In genomic region chr7:121369462-121369861, GRCh38 we compare ENCODE assay signal across 9 cellular contexts. TPM values are rescaled to one million over a fixed set of nuclear protein-coding genes. Genes with fewer than 3 reads are reported as not detected.
DNase-seq lines count a peak whose midpoint lies in the region; ATAC-seq, FAIRE-seq and TF ChIP-seq lines count a peak whose summit lies in the region.
"Had no signal": no experiment of that assay in that cellular context is flagged by ENCODE, and none has a peak within 500 bp of the region (broad histone marks: within the 10 kb centered on the region; RNA-seq: fewer than 3 reads in every experiment).

No MANE protein-coding gene starts in this region.

- DNase-seq in lower lobe of right lung (no peak), kidney (no peak), tibial artery (no peak)
- DNase-seq in activated CD4-positive, alpha-beta T cell treated with anti-CD3 and anti-CD28 coated beads for 1 hour = no peak
- no peak for DNase-seq in stimulated activated naive CD4-positive, alpha-beta T cell (lab: John Stamatoyannopoulos, UW)

- peak overlapping the region; percentile 77 for H3K4me2 ChIP-seq in SU-DHL-6 (ENCODE audit: low read depth, low read length, poor library complexity, severe bottlenecking)

- H3K4me3 ChIP-seq in SU-DHL-6 (ENCODE audit: insufficient read depth, low read length, poor library complexity, severe bottlenecking) (peak overlapping the region; percentile 20), lower lobe of right lung (no peak overlapping the region), kidney (ENCODE audit: low read length in 2 of 2) (no peak overlapping the region), tibial artery (no peak overlapping the region)
- H3K4me3 ChIP-seq: lung had no signal

- H3K4me1 ChIP-seq in lower lobe of right lung (peaks cover 6% of the 10 kb centered on the region), kidney (ENCODE audit: control insufficient read depth in 1 of 2, insufficient read depth in 1 of 2, low read depth in 1 of 2, low read length in 2 of 2) (peaks cover 0 to 4% of the 10 kb centered on the region in 2 donors), tibial artery (peaks cover 0 to 13% (median 3%) of the 10 kb centered on the region in 4 donors)

- no peaks in the 10 kb centered on the region for H3K9me2 ChIP-seq in SU-DHL-6 (replicated peaks; ENCODE audit: insufficient read depth, low read length)

- no peaks in the 10 kb centered on the region for H4K20me1 ChIP-seq in SU-DHL-6 (ENCODE audit: low read depth, low read length)

- ATAC-seq in GM18511 (IDR thresholded peaks at IDR 0.05; ENCODE audit: unreplicated experiment) (peak; percentile 60), HG02610 (IDR thresholded peaks at IDR 0.05; ENCODE audit: unreplicated experiment) (peak; percentile 40), lower lobe of right lung (peak; percentile 40 to 54)

- H3K27me3 ChIP-seq in SU-DHL-6 (ENCODE audit: low read length) (no peaks in the 10 kb centered on the region), lower lobe of right lung (ENCODE audit: low read depth) (no peaks in the 10 kb centered on the region), tibial artery (no peaks in the 10 kb centered on the region)

- intact Hi-C loops in lower lobe of right lung (cut with DNase I) = loop anchor here (5.0 kb wide), 1 partner anchor 178 kb away; no protein-coding TSS in a partner anchor
- intact Hi-C loops in kidney (cut with DNase I) = loop anchor here (5.0 kb wide), 1 partner anchor 188 kb away; no protein-coding TSS in a partner anchor
- intact Hi-C loops in tibial artery (cut with DNase I; ENCODE audit: low total_unique reads) = no loop called here

- no peak overlapping the region for H2AFZ ChIP-seq in SU-DHL-6 (ENCODE audit: low read depth, low read length, severe bottlenecking)

- H3K79me2 ChIP-seq in SU-DHL-6 (ENCODE audit: insufficient read depth, low read length) = peaks cover 8% of the 10 kb centered on the region; the same call in 1 of the 2 replicates

- TF ChIP-seq CTCF in SU-DHL-6 (IDR thresholded peaks at IDR 0.05; ENCODE audit: insufficient read depth, low read length, poor library complexity, severe bottlenecking) = no peak
- TF ChIP-seq CTCF in lower lobe of right lung (IDR thresholded peaks at IDR 0.05) = no peak
- TF ChIP-seq CTCF in kidney (IDR thresholded peaks at IDR 0.05; ENCODE audit: borderline replicate concordance, extremely low read depth, insufficient read depth) = no peak
- no peak for TF ChIP-seq CTCF in tibial artery (IDR thresholded peaks at IDR 0.05)

- peak overlapping the region; percentile 83 for H3K27ac ChIP-seq in SU-DHL-6 (ENCODE audit: low read depth, low read length)
- H3K27ac ChIP-seq in lower lobe of right lung = no peak overlapping the region
- no peak overlapping the region for H3K27ac ChIP-seq in kidney (ENCODE audit: low read depth in 2 of 2, low read length in 2 of 2)
- no peak overlapping the region for H3K27ac ChIP-seq in tibial artery

- H3K9me3 ChIP-seq in SU-DHL-6 (ENCODE audit: insufficient read depth, low read length) = no peaks in the 10 kb centered on the region
- no peaks in the 10 kb centered on the region for H3K9me3 ChIP-seq in lower lobe of right lung
- H3K9me3 ChIP-seq in kidney (ENCODE audit: control insufficient read depth in 1 of 2, low read length in 2 of 2) = no peaks in the 10 kb centered on the region
- no peaks in the 10 kb centered on the region for H3K9me3 ChIP-seq in tibial artery

- FAIRE-seq in kidney (lab: Jason Lieb, UNC) = no peak

- H3K36me3 ChIP-seq in SU-DHL-6 (ENCODE audit: low read length) = peaks cover 22% of the 10 kb centered on the region
- peaks cover 12% of the 10 kb centered on the region for H3K36me3 ChIP-seq in lower lobe of right lung
- H3K36me3 ChIP-seq in kidney (ENCODE audit: control insufficient read depth in 1 of 2, insufficient read depth in 2 of 2, low read length in 2 of 2) = peaks cover 0 to 3% of the 10 kb centered on the region in 2 donors
- H3K36me3 ChIP-seq in tibial artery = peaks cover 0 to 6% (median 5%) of the 10 kb centered on the region in 3 donors

- H3K9ac ChIP-seq in SU-DHL-6 (ENCODE audit: low read length) (peak overlapping the region; percentile 29), kidney (ENCODE audit: low read length in 2 of 2) (no peak overlapping the region)

- H3F3A ChIP-seq in SU-DHL-6 (ENCODE audit: insufficient read depth) = peaks cover 48% of the 10 kb centered on the region

RNA-seq across cellular contexts. Expression of gene FAM3C, which starts 26.6 kb away (rescaled TPM):
- total RNA-seq in lower lobe of right lung = 35.3 TPM
- total RNA-seq in kidney = 82.6 TPM
- 49.5 TPM for polyA plus RNA-seq in kidney (ENCODE audit: insufficient read depth, low read depth, low replicate concordance)

RNA-seq across cellular contexts. Expression of gene WNT16, which starts 40.7 kb away (rescaled TPM):
- total RNA-seq in lower lobe of right lung = not detected
- total RNA-seq in kidney = not detected
- polyA plus RNA-seq in kidney (ENCODE audit: insufficient read depth, low read depth, low replicate concordance) = not detected
